In the genomic region with DNA sequence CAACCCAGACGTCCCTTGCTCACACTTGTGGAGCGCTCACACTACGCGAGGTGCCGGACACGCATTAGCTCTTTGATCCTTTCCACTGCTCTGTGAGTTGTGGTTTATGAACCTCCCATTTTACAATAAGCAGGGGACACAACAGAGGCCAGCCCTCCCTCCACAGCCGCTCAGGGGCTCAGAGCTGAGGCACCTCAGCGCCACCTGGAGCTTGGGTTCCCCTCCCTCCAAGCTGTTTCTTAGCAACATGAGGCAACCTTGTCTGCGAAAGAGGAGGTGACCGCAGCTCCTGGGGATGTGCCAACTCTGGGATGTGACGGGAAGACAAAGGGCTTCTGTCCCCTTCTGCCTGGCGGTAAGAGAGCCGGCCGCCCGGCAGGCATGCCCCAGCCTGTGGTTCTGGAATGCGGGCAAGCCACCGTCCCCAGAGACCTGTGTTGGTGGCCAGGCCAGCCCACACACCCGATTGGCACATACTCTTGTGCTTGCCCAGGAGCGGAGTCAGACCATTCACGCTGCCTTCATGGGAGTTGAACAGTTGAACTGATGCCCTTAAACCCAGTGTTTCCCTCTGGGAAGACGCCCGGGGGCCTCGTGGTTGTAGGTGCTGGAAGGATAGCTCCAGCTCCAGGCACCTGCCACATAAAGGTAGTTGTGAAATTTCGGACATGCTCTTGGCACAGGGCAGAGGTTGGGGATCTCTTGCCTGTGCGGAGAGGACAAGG, we compare ENCODE assay signal across 8 cellular contexts. TPM values are rescaled to one million over a fixed set of nuclear protein-coding genes. Genes with fewer than 3 reads are reported as not detected.
DNase-seq lines count a peak whose midpoint lies in the region; ATAC-seq and TF ChIP-seq lines count a peak whose summit lies in the region.

No MANE protein-coding gene starts in this region.

- peaks cover 6 to 12% (median 10%) of the 10 kb centered on the region in 11 experiments; a peak in 19 of 22 replicates for H3K9me3 ChIP-seq in BLaER1 treated with 17β-estradiol and CSF1 and Interleukin-3, amounts not matched to agents 10 nM and 100 nM (replicated peaks in 1 of 11)
- H3K9me3 ChIP-seq in testis: no peaks in the 10 kb centered on the region

- DNase-seq in HPDE6-E6E7 (ENCODE audit: extremely low spot score) (peak; percentile 91), NOMO-1 (lab: John Stamatoyannopoulos, UW; ENCODE audit: unreplicated experiment in 2 of 2) (peak; percentile 75 to 77), anterior cingulate cortex (lab: John Stamatoyannopoulos, UW) (peak in 52 of 58 donors; percentile 9 to 88 (median 60)), inferior parietal cortex (ENCODE audit: extremely low spot score) (peak; percentile 60), testis (peak; percentile 91), ecto neural progenitor cell (ENCODE audit: low spot score) (no peak)

- 0 out of 22 replicates have a peak, but pooled peaks cover 0 to 5% (median 0%) of the 10 kb centered on the region in 11 experiments for H3K36me3 ChIP-seq in BLaER1 treated with 17β-estradiol and CSF1 and Interleukin-3, amounts not matched to agents 10 nM and 100 nM
- H3K36me3 ChIP-seq in testis (ENCODE audit: low read depth, missing control alignments): no peaks in the 10 kb centered on the region

- peak overlapping the region in 10 of 11 experiments; percentile 82 to 100 (median 98); a peak in 21 of 22 replicates for H3K27ac ChIP-seq in BLaER1 treated with 17β-estradiol and CSF1 and Interleukin-3, amounts not matched to agents 10 nM and 100 nM
- no peak overlapping the region for H3K27ac ChIP-seq in testis

- intact Hi-C loops in testis (cut with DNase I; ENCODE audit: low total_unique reads): no loop called here

- H3K4me3 ChIP-seq in BLaER1 treated with 17β-estradiol and CSF1 and Interleukin-3, amounts not matched to agents 10 nM and 100 nM: peak overlapping the region in 8 of 10 experiments; percentile 4 to 63 (median 42); a peak in 14 of 20 replicates
- no peak overlapping the region for H3K4me3 ChIP-seq in testis

- 51 to 75% methylated on average over 13 to 25 of the region's 25 CpGs for WGBS in testis, 2 donors

- no peak for ATAC-seq in HG03039 (IDR thresholded peaks at IDR 0.05; ENCODE audit: unreplicated experiment)

- no peaks in the 10 kb centered on the region for H4K20me1 ChIP-seq in BLaER1 treated with 17β-estradiol and CSF1 and Interleukin-3, amounts not matched to agents 10 nM and 100 nM

- no peaks in the 10 kb centered on the region for H3K27me3 ChIP-seq in BLaER1 treated with 17β-estradiol and CSF1 and Interleukin-3, amounts not matched to agents 10 nM and 100 nM
- H3K27me3 ChIP-seq in testis: no peaks in the 10 kb centered on the region

- no peak for TF ChIP-seq POLR2A in testis (IDR thresholded peaks at IDR 0.05)

- H3K4me2 ChIP-seq in BLaER1 treated with 17β-estradiol and CSF1 and Interleukin-3, amounts not matched to agents 10 nM and 100 nM: peak overlapping the region; percentile 75 to 97 (median 90)

- peak overlapping the region; percentile 11 to 91 (median 84); a peak in 20 of 22 replicates for H3K9ac ChIP-seq in BLaER1 treated with 17β-estradiol and CSF1 and Interleukin-3, amounts not matched to agents 10 nM and 100 nM

- TF ChIP-seq CTCF in testis (IDR thresholded peaks at IDR 0.05): no peak

- H3K4me1 ChIP-seq in BLaER1 treated with 17β-estradiol and CSF1 and Interleukin-3, amounts not matched to agents 10 nM and 100 nM: peaks cover 77 to 97% (median 96%) of the 10 kb centered on the region in 10 experiments
- peaks cover 19% of the 10 kb centered on the region for H3K4me1 ChIP-seq in testis

RNA-seq across cellular contexts. Expression of gene RBM38, which starts 44.5 kb away (rescaled TPM):
- total RNA-seq in testis: 100 to 1,000 TPM; 108 to 114 TPM
- polyA plus RNA-seq in testis (ENCODE audit: insufficient read depth, low read depth, low replicate concordance): 69.6 TPM

Comparison
In these comparisons a context has a peak if more than half of its experiments do, and no peak if none do; other contexts are left out.
1. H3K27ac ChIP-seq: peak in BLaER1 treated with 17β-estradiol and CSF1 and Interleukin-3, amounts not matched to agents 10 nM and 100 nM (10 of 11); none in testis (0 of 2).
2. H3K4me3 ChIP-seq: peak in BLaER1 treated with 17β-estradiol and CSF1 and Interleukin-3, amounts not matched to agents 10 nM and 100 nM (8 of 10); none in testis (0 of 2).